ENCODE assay signal across 13 cellular contexts in the genomic region with DNA sequence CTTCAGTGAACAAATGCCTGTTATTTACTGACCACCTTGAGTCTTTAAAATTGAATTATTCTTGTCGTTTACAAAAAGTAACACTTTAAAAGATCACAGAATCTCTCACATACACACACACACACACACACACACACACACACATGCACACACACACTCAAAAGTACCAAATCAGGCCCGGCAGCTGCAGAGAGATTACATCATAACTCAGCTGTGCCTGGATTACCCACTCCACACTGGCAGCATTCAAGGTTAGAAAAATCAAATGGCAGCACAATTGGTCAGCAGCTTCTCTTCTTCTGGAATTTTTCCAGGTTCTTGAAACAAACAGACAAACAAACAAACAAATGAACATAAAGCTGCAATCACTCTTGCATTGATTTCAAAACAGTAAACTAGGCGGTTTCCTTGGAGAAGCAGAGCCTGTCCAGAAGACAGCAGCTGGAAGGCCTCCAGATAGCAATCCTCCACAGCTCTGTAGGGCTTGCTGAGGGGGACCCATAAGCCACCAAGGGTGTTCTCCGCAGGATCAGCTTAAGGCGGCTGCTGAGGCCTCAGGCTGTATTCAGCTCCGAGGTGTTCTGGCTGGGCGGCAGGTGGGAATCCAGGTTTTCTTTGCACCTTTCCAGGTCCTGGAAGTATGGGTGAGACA. TPM values are rescaled to one million over a fixed set of nuclear protein-coding genes. Genes with fewer than 3 reads are reported as not detected.
A peak's percentile ranks its signal among the peaks of the same experiment; 100 is the strongest.
DNase-seq lines count a peak whose midpoint lies in the region; ATAC-seq and TF ChIP-seq lines count a peak whose summit lies in the region.
"Had no signal": no experiment of that assay in that cellular context is flagged by ENCODE, and none has a peak within 500 bp of the region (broad histone marks: within the 10 kb centered on the region; RNA-seq: fewer than 3 reads in every experiment).

No MANE protein-coding gene starts in this region.

- no peak for ATAC-seq in IMR-90 (ENCODE audit: low read depth)
- no peak for ATAC-seq in GM21381 (IDR thresholded peaks at IDR 0.05; ENCODE audit: unreplicated experiment)

- WGBS in IMR-90 (ENCODE audit: extremely low coverage in 2 of 2, insufficient read length in 1 of 2), 2 experiments, result 40% methylated on average over 2 of the region's 7 CpGs; no CpG with 5 or more reads in 1 of the 2 experiments
- WGBS in adrenal gland, 4 donors, result 54 to 60% (median 59%) methylated on average over 7 of the region's 7 CpGs

- H3K27ac ChIP-seq in AG04450 (ENCODE audit: low read depth, low read length) (peak overlapping the region; percentile 22), IMR-90 (ENCODE audit: insufficient read depth, low read length) (no peak overlapping the region), adrenal gland (peak overlapping the region in 4 of 5 donors; percentile 19 to 64 (median 54))
- H3K27ac ChIP-seq: neural progenitor cell, thyroid gland had no signal

- intact Hi-C loops in IMR-90 (cut with micrococcal nuclease) (loop anchor here (5.0 kb wide), 1 partner anchor 87 kb away; a partner anchor contains a TSS), adrenal gland (cut with DNase I) (loop anchor here (5.0 to 10.0 kb wide), 2 partner anchors 218 to 440 kb away; no protein-coding TSS in a partner anchor)

- H3K27me3 ChIP-seq in AG04450 (ENCODE audit: control insufficient read depth, insufficient read depth, low read length) (no peaks in the 10 kb centered on the region), IMR-90 (ENCODE audit: control insufficient read depth, insufficient read depth, low read length) (no peaks in the 10 kb centered on the region), adrenal gland (no peaks in the 10 kb centered on the region)
- H3K27me3 ChIP-seq: neural progenitor cell, thyroid gland had no signal

- TF ChIP-seq POLR2A in IMR-90 (IDR thresholded peaks at IDR 0.05; ENCODE audit: low read depth, low read length), result no peak
- TF ChIP-seq POLR2A in adrenal gland (IDR thresholded peaks at IDR 0.05), result no peak
- no peak for TF ChIP-seq POLR2A in erythroblast (IDR thresholded peaks at IDR 0.05; ENCODE audit: low read length)

- H2AK9ac ChIP-seq in IMR-90 (replicated peaks; ENCODE audit: low read depth, low read length, poor library complexity), result no peak overlapping the region

- H2BK5ac ChIP-seq in IMR-90 (ENCODE audit: low read depth, low read length, poor library complexity, severe bottlenecking), result peak overlapping the region; percentile 44

- no peak for TF ChIP-seq RAD21 in IMR-90 (IDR thresholded peaks at IDR 0.05; ENCODE audit: low read length)

- no peak overlapping the region for H2BK20ac ChIP-seq in IMR-90 (ENCODE audit: low read depth, low read length)

- H3K36me3 ChIP-seq in IMR-90 (ENCODE audit: control insufficient read depth, insufficient read depth, low read length) (peaks cover 27% of the 10 kb centered on the region), adrenal gland (replicated peaks in 1 of 2) (peaks cover 0 to 24% of the 10 kb centered on the region in 2 donors)
- H3K36me3 ChIP-seq: neural progenitor cell had no signal

- H3K79me1 ChIP-seq in IMR-90 (ENCODE audit: low read depth in 1 of 2, low read length in 2 of 2), result peaks cover 17 to 58% of the 10 kb centered on the region in 2 experiments

- POLR2A ChIA-PET in AG04450 (lab: Yijun Ruan, JAX) (interaction anchor here (0.8 kb wide), 1 partner anchor 25 kb away, joined by 3 read pairs; a partner anchor contains a TSS), IMR-90 (lab: Charles Lee; ENCODE audit: unreplicated experiment) (no interaction called here)

- dilution Hi-C loops in IMR-90 (cut with HindIII; ENCODE audit: low sequenced_read_pairs, unreplicated experiment), result no loop called here

- H3K4me2 ChIP-seq in IMR-90 (ENCODE audit: low read depth, low read length), result no peak overlapping the region
- H3K4me2 ChIP-seq: neural progenitor cell had no signal

- no peak for TF ChIP-seq CTCF in AG04450 (IDR thresholded peaks at IDR 0.05; ENCODE audit: low read depth, low read length)
- no peak for TF ChIP-seq CTCF in IMR-90 (conservative IDR thresholded peaks at IDR 0.05; ENCODE audit: low read depth, low read length)
- no peak for TF ChIP-seq CTCF in adrenal gland (IDR thresholded peaks at IDR 0.05)

- DNase-seq in AG04450 (ENCODE audit: low read depth, low spot score), result no peak
- DNase-seq in IMR-90, result peak; percentile 54
- DNase-seq in adrenal gland, result peak; percentile 72 to 89 (median 80)
- DNase-seq in hippocampal formation (lab: John Stamatoyannopoulos, UW), result peak; percentile 68 to 73
- no peak for DNase-seq in islet precursor cell
- no peak for DNase-seq in NCI-H345 treated with DMSO at 0.1 percent for 48 hours (lab: John Stamatoyannopoulos, UW; ENCODE audit: unreplicated experiment)
- DNase-seq in erythroblast (lab: John Stamatoyannopoulos, UW), result no peak
- DNase-seq: Karpas-422; stimulated activated CD4-positive, alpha-beta T cell treated with anti-CD3 and anti-CD28 coated beads, Interleukin-2, amount 100 ng/mL, for 48 hours; T1000 had no signal

- H4K20me1 ChIP-seq in IMR-90 (ENCODE audit: insufficient read depth, low read length), result peaks cover 3% of the 10 kb centered on the region; the same call in 1 of the 2 replicates

- no peak overlapping the region for H2BK120ac ChIP-seq in IMR-90 (ENCODE audit: low read depth, low read length)

- H3K4me1 ChIP-seq in IMR-90 (ENCODE audit: control insufficient read depth, insufficient read depth, low read length) (peaks cover 14% of the 10 kb centered on the region), adrenal gland (replicated peaks in 1 of 2) (peaks cover 16 to 39% of the 10 kb centered on the region in 2 donors)
- H3K4me1 ChIP-seq: thyroid gland had no signal

- H2AFZ ChIP-seq in IMR-90 (replicated peaks; ENCODE audit: low read length, poor library complexity), result no peak overlapping the region
- H2AFZ ChIP-seq: neural progenitor cell had no signal

- H4K91ac ChIP-seq in IMR-90 (ENCODE audit: insufficient read depth, low read depth, low read length), result no peak overlapping the region

- no peak overlapping the region for H3K18ac ChIP-seq in IMR-90 (ENCODE audit: low read depth, low read length)

- no peak overlapping the region for H3K56ac ChIP-seq in IMR-90 (ENCODE audit: extremely low read depth, insufficient read depth, low read length)

- H3K9me3 ChIP-seq in AG04450 (ENCODE audit: control insufficient read depth, insufficient read depth, low read length) (no peaks in the 10 kb centered on the region), IMR-90 (ENCODE audit: control insufficient read depth, insufficient read depth, low read length) (no peaks in the 10 kb centered on the region), adrenal gland (replicated peaks in 1 of 3) (no peaks in the 10 kb centered on the region)
- H3K9me3 ChIP-seq: thyroid gland had no signal

- H3K4me3 ChIP-seq in AG04450 (ENCODE audit: low read depth, low read length) (no peak overlapping the region), IMR-90 (ENCODE audit: insufficient read depth, low read depth, low read length) (no peak overlapping the region), adrenal gland (no peak overlapping the region)
- H3K4me3 ChIP-seq: neural progenitor cell, thyroid gland had no signal

- no TSS peak for BruUV-seq in IMR-90 (replicated peaks; lab: Mats Ljungman, UMichigan)

- no peak overlapping the region for H2AK5ac ChIP-seq in IMR-90 (ENCODE audit: low read depth, low read length)

- in situ Hi-C loops in IMR-90 (cut with MboI; ENCODE audit: low sequenced_read_pairs), result no loop called here

- H3K9me1 ChIP-seq in IMR-90 (ENCODE audit: insufficient read depth, low read length), result 0 out of 2 replicates have a peak, but pooled peaks cover 11% of the 10 kb centered on the region

- CTCF ChIA-PET in AG04450 (lab: Charles Lee) (no interaction called here), IMR-90 (lab: Yijun Ruan, JAX) (no interaction called here)

- no peak overlapping the region for H3K23ac ChIP-seq in IMR-90 (ENCODE audit: low read depth, low read length)

- H4K8ac ChIP-seq in IMR-90 (ENCODE audit: low read depth in 2 of 2, low read length in 2 of 2), result no peak overlapping the region

- H3K9ac ChIP-seq in IMR-90 (ENCODE audit: low read depth, low read length), result no peak overlapping the region
- H3K9ac ChIP-seq: neural progenitor cell had no signal

- no peak overlapping the region for H3K14ac ChIP-seq in IMR-90 (replicated peaks; ENCODE audit: low read depth, low read length)

- H2BK15ac ChIP-seq in IMR-90 (ENCODE audit: low read depth, low read length), result no peak overlapping the region

- no peak overlapping the region for H4K5ac ChIP-seq in IMR-90 (ENCODE audit: low read depth, low read length)

- no peak overlapping the region for H3K4ac ChIP-seq in IMR-90 (ENCODE audit: low read depth, low read length)

TF ChIP-seq in IMR-90, 13 proteins besides CTCF, POLR2A, EP300 and RAD21:
- TF ChIP-seq NFE2L2 (IDR thresholded peaks at IDR 0.05; ENCODE audit: low read depth, low read length) (no peak), BHLHE40 (IDR thresholded peaks at IDR 0.05; ENCODE audit: low read depth, low read length) (no peak), RCOR1 (IDR thresholded peaks at IDR 0.05; ENCODE audit: insufficient replicate concordance, low read length) (no peak), CEBPB (IDR thresholded peaks at IDR 0.05; ENCODE audit: low read depth, low read length) (peak; percentile 59)
TF ChIP-seq in IMR-90: peak in this region for 1.

RNA-seq across cellular contexts. Expression of a gene that starts 24.5 kb away (rescaled TPM):
- polyA plus RNA-seq in AG04450 (2011; rRNA removed) (16.8 and 27.0 TPM in 2 replicates), IMR-90 (2012; rRNA removed) (9.5 and 10.6 TPM in 2 replicates), adrenal gland (10 to 100 TPM; 25.8 to 40.1 (median 29.9) TPM)
- 10.1 and 16.3 TPM in 2 replicates for polyA minus RNA-seq in AG04450 (2011; rRNA and poly(A)+ RNA removed)
- total RNA-seq in IMR-90 (2012; rRNA removed) (5.4 and 16.4 TPM in 2 replicates), adrenal gland (10 to 100 TPM in 7 of 8 donors, 1 to 10 TPM in 1; 8.7 to 31.1 (median 16.4) TPM)
- 1.3 and 2.1 TPM in 2 replicates for polyA plus RNA-seq in IMR-90 (2012; cell fraction: cytosol; rRNA removed)
- polyA plus RNA-seq in IMR-90 (2012; cell fraction: nucleus; rRNA removed; ENCODE audit: low replicate concordance), result 2.5 and 20.4 TPM in 2 replicates

Comparison
In these comparisons a context has a peak if more than half of its experiments do, and no peak if none do; other contexts are left out.
1. DNase-seq: peak in IMR-90 (single experiment), adrenal gland (7 of 7) and hippocampal formation (2 of 2); none in AG04450 (single experiment), islet precursor cell (single experiment), NCI-H345 treated with DMSO at 0.1 percent for 48 hours (single experiment) and erythroblast (0 of 2).